Comparison of ENCODE assay signal across 1 cellular context in the genomic region with DNA sequence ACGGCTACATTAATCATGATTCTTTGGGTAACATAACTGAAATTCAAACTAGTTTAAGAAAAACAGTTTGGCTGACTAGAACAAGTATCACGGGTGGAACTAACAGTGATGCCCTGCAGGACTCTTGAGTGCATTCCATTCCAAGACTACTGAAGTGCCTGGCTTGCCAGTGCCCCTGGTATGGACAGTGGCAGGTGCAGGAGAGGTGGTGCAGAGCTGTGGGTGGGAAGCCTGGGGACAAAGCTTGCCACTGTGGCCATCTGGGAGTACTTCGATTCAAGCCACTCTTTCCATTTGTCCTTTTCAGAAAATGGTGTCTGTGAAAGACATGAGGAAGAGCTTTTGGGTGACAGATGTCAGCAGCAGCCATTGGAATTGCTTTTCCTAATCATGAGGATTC.
TF ChIP-seq lines count a peak whose summit lies in the region.

No MANE protein-coding gene starts in this region.

TF ChIP-seq in GM23338, 12 proteins besides CTCF, POLR2A, EP300 and RAD21:
- TF ChIP-seq ZNF462 (CRISPR knock-in tag; IDR thresholded peaks at IDR 0.05) (no peak), EZH2 (IDR thresholded peaks at IDR 0.05; ENCODE audit: low read depth, unreplicated experiment) (no peak), ETS1 (IDR thresholded peaks at IDR 0.05) (no peak), NANOG (IDR thresholded peaks at IDR 0.05; ENCODE audit: borderline replicate concordance) (no peak), STAT1 (IDR thresholded peaks at IDR 0.05; ENCODE audit: unreplicated experiment) (no peak), ZNF114 (CRISPR knock-in tag; IDR thresholded peaks at IDR 0.05) (no peak), JUNB (IDR thresholded peaks at IDR 0.05; ENCODE audit: unreplicated experiment) (no peak), EZH2phosphoT487 (IDR thresholded peaks at IDR 0.05; ENCODE audit: unreplicated experiment) (no peak), ZNF331 (CRISPR knock-in tag; IDR thresholded peaks at IDR 0.05; ENCODE audit: low read depth) (no peak), CREB1 (CRISPR knock-in tag; IDR thresholded peaks at IDR 0.05; ENCODE audit: low read depth) (no peak)
- TF ChIP-seq, protein P1, sequence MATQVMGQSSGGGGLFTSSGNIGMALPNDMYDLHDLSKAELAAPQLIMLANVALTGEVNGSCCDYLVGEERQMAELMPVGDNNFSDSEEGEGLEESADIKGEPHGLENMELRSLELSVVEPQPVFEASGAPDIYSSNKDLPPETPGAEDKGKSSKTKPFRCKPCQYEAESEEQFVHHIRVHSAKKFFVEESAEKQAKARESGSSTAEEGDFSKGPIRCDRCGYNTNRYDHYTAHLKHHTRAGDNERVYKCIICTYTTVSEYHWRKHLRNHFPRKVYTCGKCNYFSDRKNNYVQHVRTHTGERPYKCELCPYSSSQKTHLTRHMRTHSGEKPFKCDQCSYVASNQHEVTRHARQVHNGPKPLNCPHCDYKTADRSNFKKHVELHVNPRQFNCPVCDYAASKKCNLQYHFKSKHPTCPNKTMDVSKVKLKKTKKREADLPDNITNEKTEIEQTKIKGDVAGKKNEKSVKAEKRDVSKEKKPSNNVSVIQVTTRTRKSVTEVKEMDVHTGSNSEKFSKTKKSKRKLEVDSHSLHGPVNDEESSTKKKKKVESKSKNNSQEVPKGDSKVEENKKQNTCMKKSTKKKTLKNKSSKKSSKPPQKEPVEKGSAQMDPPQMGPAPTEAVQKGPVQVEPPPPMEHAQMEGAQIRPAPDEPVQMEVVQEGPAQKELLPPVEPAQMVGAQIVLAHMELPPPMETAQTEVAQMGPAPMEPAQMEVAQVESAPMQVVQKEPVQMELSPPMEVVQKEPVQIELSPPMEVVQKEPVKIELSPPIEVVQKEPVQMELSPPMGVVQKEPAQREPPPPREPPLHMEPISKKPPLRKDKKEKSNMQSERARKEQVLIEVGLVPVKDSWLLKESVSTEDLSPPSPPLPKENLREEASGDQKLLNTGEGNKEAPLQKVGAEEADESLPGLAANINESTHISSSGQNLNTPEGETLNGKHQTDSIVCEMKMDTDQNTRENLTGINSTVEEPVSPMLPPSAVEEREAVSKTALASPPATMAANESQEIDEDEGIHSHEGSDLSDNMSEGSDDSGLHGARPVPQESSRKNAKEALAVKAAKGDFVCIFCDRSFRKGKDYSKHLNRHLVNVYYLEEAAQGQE (IDR thresholded peaks at IDR 0.05; ENCODE audit: unreplicated experiment): no peak
TF ChIP-seq in GM23338: peak in this region for 0.
